ENCODE assay signal across 7 cellular contexts in the genomic region with DNA sequence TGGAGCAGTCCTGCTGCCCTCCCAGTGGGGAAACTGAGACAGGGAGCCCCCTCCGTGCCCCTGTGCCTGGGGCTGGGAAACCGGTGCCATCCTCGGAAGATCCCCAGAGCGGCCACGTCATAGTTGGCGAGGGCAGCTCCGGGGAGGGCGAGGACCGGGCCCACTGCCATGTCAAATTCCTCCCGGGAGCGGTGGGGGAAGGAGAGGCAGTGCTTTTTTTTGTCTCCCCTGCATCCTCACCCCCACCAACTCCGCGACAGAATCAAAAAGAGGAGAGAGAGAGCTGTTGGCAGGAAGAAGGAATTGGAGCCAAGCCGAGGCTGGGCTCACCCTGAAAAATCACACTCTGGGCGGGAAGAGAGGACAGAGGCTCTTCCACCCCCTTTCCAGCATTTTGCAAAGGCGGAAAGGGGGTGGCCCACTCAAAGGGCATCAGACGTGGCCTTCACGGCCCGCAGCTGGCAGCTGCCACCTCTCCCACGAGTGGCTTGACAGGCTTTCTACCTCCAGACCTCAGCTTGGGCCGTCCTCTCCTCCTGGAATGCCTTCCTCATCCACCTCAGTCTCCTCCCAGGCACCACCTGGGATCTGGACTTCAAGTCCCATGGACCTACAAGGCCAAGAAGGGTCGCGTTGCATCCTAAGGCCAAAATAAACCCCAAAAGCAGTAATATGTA. TPM values are rescaled to one million over a fixed set of nuclear protein-coding genes. Genes with fewer than 3 reads are reported as not detected.
DNase-seq lines count a peak whose midpoint lies in the region; TF ChIP-seq lines count a peak whose summit lies in the region.

No MANE protein-coding gene starts in this region.

- H2AFZ ChIP-seq in MM.1S (ENCODE audit: low read length) = no peak overlapping the region

- TF ChIP-seq CTCF in endodermal cell (conservative IDR thresholded peaks at IDR 0.05) (no peak), MM.1S (IDR thresholded peaks at IDR 0.05; ENCODE audit: low read length) (no peak), type B pancreatic cell (conservative IDR thresholded peaks at IDR 0.05) (no peak)

- H3K9me2 ChIP-seq in MM.1S (replicated peaks; ENCODE audit: insufficient read depth, low read length) = no peaks in the 10 kb centered on the region

- H3K79me2 ChIP-seq in MM.1S (ENCODE audit: low read length) = no peaks in the 10 kb centered on the region

- H3K27ac Mint-ChIP-seq in endodermal cell (no peak overlapping the region), type B pancreatic cell (no peak overlapping the region)

- H3K4me1 Mint-ChIP-seq in endodermal cell (no peaks in the 10 kb centered on the region), type B pancreatic cell (ENCODE audit: unreplicated experiment) (peaks cover 3% of the 10 kb centered on the region)

- no peak overlapping the region for H3K9ac ChIP-seq in endodermal cell (ENCODE audit: extremely low read depth, low read length, poor library complexity, severe bottlenecking)
- H3K9ac ChIP-seq in MM.1S (ENCODE audit: low read length) = no peak overlapping the region

- no peak overlapping the region for H3K4me2 ChIP-seq in MM.1S (ENCODE audit: low read depth, low read length)

- H3K4me3 ChIP-seq in endodermal cell (ENCODE audit: low read length) (no peak overlapping the region), MM.1S (ENCODE audit: low read length) (no peak overlapping the region)

- H3K4me1 ChIP-seq in endodermal cell (ENCODE audit: control insufficient read depth, insufficient read depth, low read length) (no peaks in the 10 kb centered on the region), MM.1S (ENCODE audit: low read length) (no peaks in the 10 kb centered on the region)

- H3K27me3 ChIP-seq in endodermal cell (ENCODE audit: control insufficient read depth, insufficient read depth, low read length, poor library complexity, severe bottlenecking) (peaks cover 24% of the 10 kb centered on the region), MM.1S (replicated peaks; ENCODE audit: insufficient read depth, low read length) (peaks cover 90% of the 10 kb centered on the region)

- H3K9me3 ChIP-seq in endodermal cell (ENCODE audit: control insufficient read depth, low read length) (no peaks in the 10 kb centered on the region), MM.1S (replicated peaks; ENCODE audit: insufficient read depth, low read length) (no peaks in the 10 kb centered on the region)

- H3K9me3 Mint-ChIP-seq in endodermal cell = no peaks in the 10 kb centered on the region
- no peaks in the 10 kb centered on the region for H3K9me3 Mint-ChIP-seq in type B pancreatic cell

- H3K27ac ChIP-seq in endodermal cell (ENCODE audit: low read depth, low read length) (no peak overlapping the region), MM.1S (ENCODE audit: low read length) (no peak overlapping the region)

- no peaks in the 10 kb centered on the region for H4K20me1 ChIP-seq in MM.1S (ENCODE audit: insufficient read depth, low read length)

- 71 to 82% methylated on average over 4 to 23 of the region's 23 CpGs for WGBS in endodermal cell (ENCODE audit: insufficient coverage in 1 of 2, insufficient read length in 1 of 2), 2 experiments

- no peaks in the 10 kb centered on the region for H3F3A ChIP-seq in MM.1S (ENCODE audit: insufficient read depth, low read length)

- H3K36me3 Mint-ChIP-seq in endodermal cell (ENCODE audit: low read depth) = no peaks in the 10 kb centered on the region
- H3K36me3 Mint-ChIP-seq in type B pancreatic cell = no peaks in the 10 kb centered on the region

- H3K36me3 ChIP-seq in endodermal cell (ENCODE audit: control insufficient read depth, insufficient read depth, low read length) (no peaks in the 10 kb centered on the region), MM.1S (replicated peaks; ENCODE audit: insufficient read depth, low read length) (no peaks in the 10 kb centered on the region)

- H3K27me3 Mint-ChIP-seq in endodermal cell (ENCODE audit: insufficient read depth) = peaks cover 55% of the 10 kb centered on the region
- peaks cover 30% of the 10 kb centered on the region for H3K27me3 Mint-ChIP-seq in type B pancreatic cell

- peak; percentile 94 to 97 for DNase-seq in NCI-H446 (lab: John Stamatoyannopoulos, UW)
- DNase-seq in endodermal cell = peak; percentile 35
- DNase-seq in midbrain (lab: John Stamatoyannopoulos, UW) = peak; percentile 86
- peak; percentile 83 for DNase-seq in ureter (ENCODE audit: low spot score)
- DNase-seq in MM.1S = no peak
- DNase-seq in cortex of kidney (lab: John Stamatoyannopoulos, UW) = no peak
- no peak for DNase-seq in type B pancreatic cell (ENCODE audit: extremely low spot score, unreplicated experiment)

- H3K4me3 Mint-ChIP-seq in endodermal cell (no peak overlapping the region), type B pancreatic cell (no peak overlapping the region)

RNA-seq across cellular contexts. Expression of gene NFIC, which starts 19.6 kb away (rescaled TPM):
- total RNA-seq in endodermal cell (1 to 10 TPM; 5.2 to 6.6 TPM), ureter (141 TPM), type B pancreatic cell (ENCODE audit: low replicate concordance) (12.5 and 17.8 TPM in 2 replicates)
- 4.0 TPM for polyA plus RNA-seq in endodermal cell (2013, experiment 1 of 2)
- 3.7 TPM for polyA plus RNA-seq in endodermal cell (2013, experiment 2 of 2)

Comparison
In these comparisons a context has a peak if more than half of its experiments do, and no peak if none do; other contexts are left out.
1. DNase-seq: peak in NCI-H446 (2 of 2), endodermal cell (single experiment), midbrain (single experiment) and ureter (single experiment); none in MM.1S (single experiment), cortex of kidney (single experiment) and type B pancreatic cell (single experiment).